Comparison of ENCODE assay signal across 19 cellular contexts in the genomic region with DNA sequence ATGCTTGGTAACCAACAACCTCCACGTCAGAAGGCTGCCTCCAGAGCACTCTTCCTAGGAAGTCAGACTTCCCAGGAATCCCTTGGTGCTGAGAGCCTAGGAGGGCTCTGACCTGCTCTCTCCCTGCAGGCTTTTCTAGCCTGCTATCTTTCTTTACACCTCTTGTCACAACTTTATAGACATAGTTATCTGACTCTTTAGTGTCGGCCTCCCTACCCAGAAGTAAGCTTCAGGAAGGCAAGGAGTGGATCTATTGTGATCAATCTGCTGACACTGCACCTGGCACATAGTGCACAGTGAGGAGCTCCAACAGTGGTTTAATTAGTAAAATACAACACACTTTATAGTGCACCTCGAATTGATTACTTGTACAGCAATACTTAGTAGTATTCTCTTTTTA. TPM values are rescaled to one million over a fixed set of nuclear protein-coding genes. Genes with fewer than 3 reads are reported as not detected.
DNase-seq lines count a peak whose midpoint lies in the region; ATAC-seq, FAIRE-seq and TF ChIP-seq lines count a peak whose summit lies in the region.
"Had no signal": no experiment of that assay in that cellular context is flagged by ENCODE, and none has a peak within 500 bp of the region (broad histone marks: within the 10 kb centered on the region; RNA-seq: fewer than 3 reads in every experiment).

No MANE protein-coding gene starts in this region.

- H3K18ac ChIP-seq in mesendoderm (ENCODE audit: low read length) = no peak overlapping the region

- H3K9ac ChIP-seq in astrocyte (ENCODE audit: low read length) (no peak overlapping the region), mesendoderm (ENCODE audit: low read length) (no peak overlapping the region)

- no peak overlapping the region for H3K4ac ChIP-seq in mesendoderm (ENCODE audit: low read depth, low read length)

- H2BK15ac ChIP-seq in mesendoderm (replicated peaks; ENCODE audit: low read depth) = no peak overlapping the region

- TF ChIP-seq POLR2A in gastrocnemius medialis (IDR thresholded peaks at IDR 0.05) = no peak

- no CpG with 5 or more reads among the region's 3 CpGs for WGBS in mesendoderm (ENCODE audit: extremely low coverage, insufficient coverage, low lambda C conversion rate)

- H3K79me2 ChIP-seq in GM23338 (replicated peaks; ENCODE audit: insufficient read depth) (no peaks in the 10 kb centered on the region), astrocyte (ENCODE audit: insufficient read depth, low read length) (no peaks in the 10 kb centered on the region), mesendoderm (ENCODE audit: control insufficient read depth, insufficient read depth, low read length) (no peaks in the 10 kb centered on the region)

- H3K79me1 ChIP-seq in mesendoderm (ENCODE audit: low read length) = no peaks in the 10 kb centered on the region

- no peak overlapping the region for H2BK5ac ChIP-seq in mesendoderm (ENCODE audit: low read length)

- H3K4me1 ChIP-seq in GM23338 (ENCODE audit: insufficient read depth) (peaks cover 20% of the 10 kb centered on the region), astrocyte (ENCODE audit: insufficient read depth, low read length) (peaks cover 4% of the 10 kb centered on the region), mesendoderm (ENCODE audit: control insufficient read depth, low read depth, low read length) (peaks cover 5% of the 10 kb centered on the region), gastrocnemius medialis (peaks cover 26 to 54% of the 10 kb centered on the region in 2 donors)

- no peak overlapping the region for H2BK120ac ChIP-seq in mesendoderm (ENCODE audit: low read depth, low read length)

- ATAC-seq in GM23338 (no peak), gastrocnemius medialis (no peak), GM18858 (IDR thresholded peaks at IDR 0.05; ENCODE audit: unreplicated experiment) (no peak), HG02798 (IDR thresholded peaks at IDR 0.05; ENCODE audit: poor library complexity, unreplicated experiment) (no peak), GM18870 (IDR thresholded peaks at IDR 0.05; ENCODE audit: unreplicated experiment) (no peak)
- ATAC-seq: effector memory CD8-positive, alpha-beta T cell; left lobe of liver; SK-N-SH treated with all-trans-retinoic acid at 6 μM for 48 hours had no signal

- H3K36me3 Mint-ChIP-seq in GM23338 (ENCODE audit: low read depth) = no peaks in the 10 kb centered on the region
- H3K36me3 Mint-ChIP-seq in astrocyte (ENCODE audit: low read depth, unreplicated experiment) = peaks cover 5% of the 10 kb centered on the region
- H3K36me3 Mint-ChIP-seq: activated CD4-positive, alpha-beta memory T cell treated with anti-CD3 and anti-CD28 coated beads for 36 hours; CD4-positive, alpha-beta memory T cell had no signal

- no peaks in the 10 kb centered on the region for H3K36me3 ChIP-seq in GM23338 (ENCODE audit: insufficient read depth)
- H3K36me3 ChIP-seq in astrocyte (ENCODE audit: insufficient read depth, low read length) = no peaks in the 10 kb centered on the region
- H3K36me3 ChIP-seq in mesendoderm (ENCODE audit: control insufficient read depth, insufficient read depth, low read length) = no peaks in the 10 kb centered on the region
- no peaks in the 10 kb centered on the region for H3K36me3 ChIP-seq in gastrocnemius medialis
- H3K36me3 ChIP-seq: uterus had no signal

- no peaks in the 10 kb centered on the region; the same call in 1 of the 2 replicates for H4K20me1 ChIP-seq in GM23338 (replicated peaks; ENCODE audit: insufficient read depth)
- H4K20me1 ChIP-seq in astrocyte (ENCODE audit: insufficient read depth, low read length) = no peaks in the 10 kb centered on the region

- H4K8ac ChIP-seq in mesendoderm (ENCODE audit: low read depth, low read length) = no peak overlapping the region

- no peak for FAIRE-seq in astrocyte (lab: Jason Lieb, UNC)

- H3K27ac ChIP-seq in GM23338 (ENCODE audit: low read depth) (no peak overlapping the region), astrocyte (ENCODE audit: low read depth, low read length) (no peak overlapping the region), mesendoderm (ENCODE audit: low read depth, low read length) (no peak overlapping the region), gastrocnemius medialis (peak overlapping the region; percentile 83 to 94 (median 91))

- H3K27me3 Mint-ChIP-seq in GM23338 (ENCODE audit: insufficient read depth, low read depth, poor library complexity) = peaks cover 36% of the 10 kb centered on the region
- peaks cover 9% of the 10 kb centered on the region for H3K27me3 Mint-ChIP-seq in astrocyte (ENCODE audit: low read depth, unreplicated experiment)

- TF ChIP-seq CTCF in GM23338 (conservative IDR thresholded peaks at IDR 0.05; ENCODE audit: low read depth in 2 of 2) (no peak), astrocyte (IDR thresholded peaks at IDR 0.05; ENCODE audit: insufficient read depth, low read depth, low read length) (no peak), gastrocnemius medialis (IDR thresholded peaks at IDR 0.05 in 4 of 5, conservative IDR thresholded peaks at IDR 0.05 in 1 of 5) (no peak)

- H3K4me2 ChIP-seq in GM23338 (peak overlapping the region; percentile 95; the same call in 1 of the 2 replicates), astrocyte (ENCODE audit: low read length) (no peak overlapping the region), mesendoderm (ENCODE audit: low read length) (no peak overlapping the region)

- no peak overlapping the region for H3K56ac ChIP-seq in mesendoderm (ENCODE audit: low read length)

- no peak overlapping the region for H2AK5ac ChIP-seq in mesendoderm (ENCODE audit: low read length)

- no peak overlapping the region for H3K27ac Mint-ChIP-seq in GM23338
- H3K27ac Mint-ChIP-seq in astrocyte (ENCODE audit: unreplicated experiment) = no peak overlapping the region
- H3K27ac Mint-ChIP-seq: activated CD4-positive, alpha-beta memory T cell treated with anti-CD3 and anti-CD28 coated beads for 36 hours; CD4-positive, alpha-beta memory T cell; effector memory CD8-positive, alpha-beta T cell had no signal

- in situ Hi-C loops in gastrocnemius medialis (cut with MboI; ENCODE audit: low sequenced_read_pairs in 4 of 4) = no loop called here

- H3K9me3 Mint-ChIP-seq in GM23338 (no peaks in the 10 kb centered on the region), astrocyte (ENCODE audit: unreplicated experiment) (no peaks in the 10 kb centered on the region)
- H3K9me3 Mint-ChIP-seq: activated CD4-positive, alpha-beta memory T cell treated with anti-CD3 and anti-CD28 coated beads for 36 hours; effector memory CD8-positive, alpha-beta T cell had no signal

- H3K27me3 ChIP-seq in GM23338 (ENCODE audit: insufficient read depth) (peaks cover 41% of the 10 kb centered on the region), astrocyte (ENCODE audit: insufficient read depth, low read length) (peaks cover 3% of the 10 kb centered on the region), mesendoderm (ENCODE audit: insufficient read depth, low read length, poor library complexity) (peaks cover 7% of the 10 kb centered on the region), gastrocnemius medialis (no peaks in the 10 kb centered on the region)
- H3K27me3 ChIP-seq: uterus had no signal

- H3K4me1 Mint-ChIP-seq in GM23338 (peaks cover 24% of the 10 kb centered on the region; the same call in 2 of the 3 replicates), astrocyte (ENCODE audit: low read depth, unreplicated experiment) (no peaks in the 10 kb centered on the region)

- no peaks in the 10 kb centered on the region for H3K9me3 ChIP-seq in astrocyte (ENCODE audit: insufficient read depth, low read depth, low read length)
- H3K9me3 ChIP-seq in gastrocnemius medialis = no peaks in the 10 kb centered on the region
- H3K9me3 ChIP-seq: uterus had no signal

- H3K4me3 ChIP-seq in GM23338 (peak overlapping the region; percentile 94; the same call in 1 of the 2 replicates), astrocyte (ENCODE audit: insufficient read depth, low read depth, low read length) (no peak overlapping the region), mesendoderm (ENCODE audit: low read length) (no peak overlapping the region), gastrocnemius medialis (peak overlapping the region in 1 of 4 donors; percentile 76)
- H3K4me3 ChIP-seq: uterus had no signal

- H3K9me2 ChIP-seq in GM23338 (ENCODE audit: insufficient read depth) = 0 out of 2 replicates have a peak, but pooled peaks cover 4% of the 10 kb centered on the region

- H2AFZ ChIP-seq in GM23338 = peak overlapping the region; percentile 69; the same call in 1 of the 2 replicates
- no peak overlapping the region for H2AFZ ChIP-seq in astrocyte (ENCODE audit: low read depth, low read length)

- intact Hi-C loops in gastrocnemius medialis (cut with DNase I; ENCODE audit: low total_unique reads) = loop anchor here (5.0 to 10.0 kb wide), 4 partner anchors 73 to 447 kb away; a partner anchor contains a TSS

- DNase-seq in GM23338 (ENCODE audit: low spot score) (no peak), astrocyte (ENCODE audit: low read depth) (no peak), mesendoderm (peak; percentile 76), gastrocnemius medialis (no peak)
- DNase-seq: activated CD4-positive, alpha-beta memory T cell treated with anti-CD3 and anti-CD28 coated beads for 36 hours; activated effector memory CD4-positive, alpha-beta T cell treated with anti-CD3 and anti-CD28 coated beads, Interleukin-2, amount 50 U/mL, for 16 hours; CD4-positive, alpha-beta memory T cell; DMS153; effector memory CD8-positive, alpha-beta T cell; GF-D8; MV-4-11; stimulated activated CD8-positive, alpha-beta memory T cell treated with anti-CD3 and anti-CD28 coated beads, Interleukin-4, amount 100 ng/mL, for 48 hours; uterus had no signal

- peak overlapping the region; percentile 91; the same call in 1 of the 3 replicates for H3K4me3 Mint-ChIP-seq in GM23338
- H3K4me3 Mint-ChIP-seq in astrocyte (ENCODE audit: unreplicated experiment) = peak overlapping the region; percentile 57
- H3K4me3 Mint-ChIP-seq: activated CD4-positive, alpha-beta memory T cell treated with anti-CD3 and anti-CD28 coated beads for 36 hours; effector memory CD8-positive, alpha-beta T cell had no signal

- H3K23ac ChIP-seq in mesendoderm (ENCODE audit: low read length) = no peak overlapping the region

- H3F3A ChIP-seq in GM23338 (replicated peaks; ENCODE audit: low read depth) = no peaks in the 10 kb centered on the region

- no peak overlapping the region for H4K5ac ChIP-seq in mesendoderm (ENCODE audit: low read length)

TF ChIP-seq in GM23338, 12 proteins besides CTCF, POLR2A, EP300 and RAD21 (continues in another document):
- no peak for TF ChIP-seq POLR2AphosphoS5 (IDR thresholded peaks at IDR 0.05; ENCODE audit: low read depth)
- TF ChIP-seq ZNF331 (CRISPR knock-in tag; IDR thresholded peaks at IDR 0.05; ENCODE audit: low read depth) = no peak
- no peak for TF ChIP-seq EZH2 (IDR thresholded peaks at IDR 0.05; ENCODE audit: low read depth, unreplicated experiment)
- no peak for TF ChIP-seq EZH2phosphoT487 (IDR thresholded peaks at IDR 0.05; ENCODE audit: unreplicated experiment)

RNA-seq across cellular contexts. Expression of a gene that starts 2.3 kb away (rescaled TPM):
- 4.7 and 5.7 TPM in 2 replicates for total RNA-seq in GM23338 (2014; rRNA removed; shearing (Covaris generic))
- polyA plus RNA-seq in GM23338 (2016; fragmentation: Nextera tagmentation; extraction: Ambion mirVana) = 2.8 and 3.2 TPM in 2 replicates
- total RNA-seq in astrocyte (7.6 and 8.3 TPM in 2 replicates), gastrocnemius medialis (10 to 100 TPM; 28.6 to 39.9 (median 32.9) TPM)
- polyA plus RNA-seq in mesendoderm (2013, experiment 1 of 2) = 2.1 TPM
- 1.8 TPM for polyA plus RNA-seq in mesendoderm (2013, experiment 2 of 2)
- total RNA-seq: activated CD4-positive, alpha-beta memory T cell treated with anti-CD3 and anti-CD28 coated beads for 36 hours; CD4-positive, alpha-beta memory T cell; T-helper 2 cell treated with Interferon-gamma antibody and Interleukin-4, amounts not matched to agents 100 ng/mL and 5 ng/mL, for 36 hours had no signal
- polyA plus RNA-seq: CD4-positive, alpha-beta memory T cell had no signal

Comparison
In these comparisons a context has a peak if more than half of its experiments do, and no peak if none do; other contexts are left out.
1. H3K27ac ChIP-seq: peak in gastrocnemius medialis (4 of 4); none in GM23338 (single experiment), astrocyte (single experiment) and mesendoderm (single experiment).